31 cellular contexts compared by ENCODE assay signal in the genomic region with DNA sequence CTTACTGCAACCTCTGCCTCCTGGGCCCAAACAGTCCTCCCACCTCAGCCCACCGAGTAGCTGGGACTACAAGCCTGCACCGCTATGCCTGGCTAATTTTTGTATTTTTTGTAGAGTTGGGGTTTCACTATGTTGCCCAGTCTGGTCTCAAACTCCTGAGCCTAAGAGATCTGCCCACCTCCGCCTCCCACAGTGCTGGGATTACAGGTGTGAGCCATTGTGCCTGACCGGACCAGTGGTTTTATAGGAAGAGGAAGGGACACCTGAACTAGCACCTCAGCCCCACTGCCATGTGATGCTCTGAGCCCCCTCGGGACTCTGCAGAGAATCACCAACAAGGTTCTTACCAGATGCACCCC. TPM values are rescaled to one million over a fixed set of nuclear protein-coding genes. Genes with fewer than 3 reads are reported as not detected.
DNase-seq lines count a peak whose midpoint lies in the region; ATAC-seq, FAIRE-seq and TF ChIP-seq lines count a peak whose summit lies in the region.
"Had no signal": no experiment of that assay in that cellular context is flagged by ENCODE, and none has a peak within 500 bp of the region (broad histone marks: within the 10 kb centered on the region; RNA-seq: fewer than 3 reads in every experiment).

No MANE protein-coding gene starts in this region.

- TF ChIP-seq POLR2A in H1 (IDR thresholded peaks at IDR 0.05; ENCODE audit: control extremely low read depth in 1 of 2, low read depth in 2 of 2, low read length in 2 of 2) (no peak), tibial nerve (IDR thresholded peaks at IDR 0.05) (no peak)

- no peaks in the 10 kb centered on the region for H3K36me3 ChIP-seq in HUES48 (ENCODE audit: control insufficient read depth, insufficient read depth, low read length)
- no peaks in the 10 kb centered on the region for H3K36me3 ChIP-seq in H1 (ENCODE audit: control insufficient read depth in 2 of 4, insufficient read depth in 4 of 4, low read length in 3 of 4)
- no peaks in the 10 kb centered on the region for H3K36me3 ChIP-seq in neural progenitor cell
- H3K36me3 ChIP-seq in MM.1S (replicated peaks; ENCODE audit: insufficient read depth, low read length) = no peaks in the 10 kb centered on the region
- no peaks in the 10 kb centered on the region for H3K36me3 ChIP-seq in tibial nerve
- H3K36me3 ChIP-seq: adrenal gland, brain microvascular endothelial cell, pancreas, spleen had no signal

- H2AFZ ChIP-seq in H1 (ENCODE audit: low read length) (no peak overlapping the region), neural progenitor cell (replicated peaks) (no peak overlapping the region), MM.1S (ENCODE audit: low read length) (no peak overlapping the region)

- H3K4me1 ChIP-seq in HUES48 (ENCODE audit: control insufficient read depth, insufficient read depth, low read length) (peaks cover 10% of the 10 kb centered on the region), H1 (replicated peaks in 1 of 4; ENCODE audit: control insufficient read depth in 3 of 4, insufficient read depth in 4 of 4, low read length in 3 of 4) (peaks cover 5 to 24% (median 9%) of the 10 kb centered on the region in 4 experiments), neural progenitor cell (peaks cover 40% of the 10 kb centered on the region), MM.1S (ENCODE audit: low read length) (no peaks in the 10 kb centered on the region), tibial nerve (no peaks in the 10 kb centered on the region)
- H3K4me1 ChIP-seq: adrenal gland, pancreas, spleen had no signal

- no peak overlapping the region for H3K18ac ChIP-seq in H1 (ENCODE audit: extremely low read depth, low read length)

- TF ChIP-seq RAD21 in H1 (IDR thresholded peaks at IDR 0.05 in 1 of 2, conservative IDR thresholded peaks at IDR 0.05 in 1 of 2; ENCODE audit: low read depth in 2 of 2, low read length in 2 of 2) = no peak

- H3K27ac ChIP-seq in HUES48 (ENCODE audit: low read depth, low read length) (peak overlapping the region; percentile 89), H1 (ENCODE audit: low read depth, low read length) (no peak overlapping the region), neural progenitor cell (no peak overlapping the region), MM.1S (ENCODE audit: low read length) (no peak overlapping the region), tibial nerve (no peak overlapping the region)
- H3K27ac ChIP-seq: adrenal gland, brain microvascular endothelial cell, pancreas, spleen, suprapubic skin, VCaP had no signal

- peaks cover 24% of the 10 kb centered on the region for H3F3A ChIP-seq in neural progenitor cell (ENCODE audit: low read depth)
- no peaks in the 10 kb centered on the region for H3F3A ChIP-seq in MM.1S (ENCODE audit: insufficient read depth, low read length)

- H2AK5ac ChIP-seq in H1 (ENCODE audit: low read depth, low read length) = no peak overlapping the region

- CTCF ChIA-PET in H1 (lab: Charles Lee; ENCODE audit: partially characterized antibody) = interaction anchor here (1.1 to 6.6 kb wide), 9 partner anchors 9 to 70 kb away, joined by 3 to 52 read pairs (median 4); a partner anchor contains a TSS

- DNase-seq in H1 (ENCODE audit: low read depth in 1 of 2, low spot score in 2 of 2) (no peak), neural progenitor cell (ENCODE audit: low spot score) (no peak), MM.1S (no peak), tibial nerve (ENCODE audit: low spot score in 2 of 2) (no peak)
- DNase-seq: activated CD4-positive, alpha-beta T cell treated with anti-CD3 and anti-CD28 coated beads, Interleukin-2, amount 10 ng/mL, durations not matched to agents 24 days and 14 days; activated naive CD4-positive, alpha-beta T cell treated with Interleukin-2 at 50 U/mL for 16 hours; activated T-cell treated with anti-CD3 and anti-CD28 coated beads, Interleukin-2, amount 50 U/mL, for 4 hours; adrenal gland; foreskin melanocyte; H7; naive thymus-derived CD4-positive, alpha-beta T cell; NCI-H1105 treated with DMSO at 0.1 percent for 48 hours; NCI-H2029 treated with DMSO at 0.1 percent for 48 hours; pancreas; Right ventricle myocardium superior; spleen; stimulated activated CD4-positive, alpha-beta T cell treated with anti-CD3 and anti-CD28 coated beads, Interleukin-4, amount 100 ng/mL, for 1 hour; stimulated activated naive B cell treated with anti-CD40 and anti-IgM and Interleukin-4, amounts not matched to agents 10 μg/mL and 1 μg/mL and 100 μg/mL, for 72 hours had no signal

- H3K4me3 ChIP-seq in HUES48 (ENCODE audit: low read depth, low read length) (no peak overlapping the region), H1 (ENCODE audit: extremely low read depth in 1 of 4, insufficient read depth in 2 of 4, low read depth in 3 of 4, low read length in 4 of 4) (no peak overlapping the region), neural progenitor cell (no peak overlapping the region), MM.1S (ENCODE audit: low read length) (no peak overlapping the region), tibial nerve (no peak overlapping the region)
- H3K4me3 ChIP-seq: adrenal gland, GM12878, pancreas, spleen, suprapubic skin had no signal

- peaks cover 50% of the 10 kb centered on the region for H3K4me1 Mint-ChIP-seq in neural progenitor cell
- H3K4me1 Mint-ChIP-seq: activated CD4-positive, alpha-beta T cell treated with anti-CD3 and anti-CD28 coated beads, Interleukin-2, amount 10 ng/mL, durations not matched to agents 24 days and 14 days; naive thymus-derived CD4-positive, alpha-beta T cell had no signal

- no peak for ATAC-seq in HG03097 (IDR thresholded peaks at IDR 0.05; ENCODE audit: low FRiP score, unreplicated experiment)
- ATAC-seq: activated T-cell treated with anti-CD3 and anti-CD28 coated beads, Interleukin-2, amount 50 U/mL, for 4 hours; esophagus mucosa; GM12878; naive thymus-derived CD4-positive, alpha-beta T cell; pancreas; stimulated activated naive B cell treated with anti-CD40 and anti-IgM and Interleukin-4, amounts not matched to agents 10 μg/mL and 1 μg/mL and 100 μg/mL, for 72 hours had no signal

- no peak overlapping the region for H3K4me3 Mint-ChIP-seq in neural progenitor cell
- H3K4me3 Mint-ChIP-seq: activated CD4-positive, alpha-beta T cell treated with anti-CD3 and anti-CD28 coated beads, Interleukin-2, amount 10 ng/mL, durations not matched to agents 24 days and 14 days; activated T-cell treated with anti-CD3 and anti-CD28 coated beads, Interleukin-2, amount 50 U/mL, for 4 hours; CD14-positive monocyte; naive thymus-derived CD4-positive, alpha-beta T cell; stimulated activated naive B cell treated with anti-CD40 and anti-IgM and Interleukin-4, amounts not matched to agents 10 μg/mL and 1 μg/mL and 100 μg/mL, for 72 hours had no signal

- H4K20me1 ChIP-seq in H1 (replicated peaks in 1 of 2; ENCODE audit: control insufficient read depth in 1 of 2, insufficient read depth in 2 of 2, low read length in 2 of 2) = peaks cover 0 to 1% of the 10 kb centered on the region in 2 experiments
- H4K20me1 ChIP-seq in neural progenitor cell (ENCODE audit: low read depth) = no peaks in the 10 kb centered on the region
- no peaks in the 10 kb centered on the region for H4K20me1 ChIP-seq in MM.1S (ENCODE audit: insufficient read depth, low read length)

- no peak overlapping the region for H2BK15ac ChIP-seq in H1 (ENCODE audit: low read length)

- H3K79me2 ChIP-seq in H1 (ENCODE audit: control insufficient read depth in 1 of 2, insufficient read depth in 2 of 2, low read length in 2 of 2) (no peaks in the 10 kb centered on the region), neural progenitor cell (ENCODE audit: low read depth) (no peaks in the 10 kb centered on the region), MM.1S (ENCODE audit: low read length) (no peaks in the 10 kb centered on the region)

- H3K79me1 ChIP-seq in H1 (ENCODE audit: low read depth, low read length) = peaks cover 2% of the 10 kb centered on the region; the same call in 1 of the 2 replicates

- no peaks in the 10 kb centered on the region for H3K27me3 ChIP-seq in HUES48 (ENCODE audit: control insufficient read depth, insufficient read depth, low read length)
- H3K27me3 ChIP-seq in H1 (replicated peaks in 1 of 4; ENCODE audit: control insufficient read depth in 3 of 4, extremely low read depth in 1 of 4, insufficient read depth in 3 of 4, low read length in 3 of 4) = no peaks in the 10 kb centered on the region
- no peaks in the 10 kb centered on the region for H3K27me3 ChIP-seq in neural progenitor cell
- no peaks in the 10 kb centered on the region for H3K27me3 ChIP-seq in MM.1S (replicated peaks; ENCODE audit: insufficient read depth, low read length)
- peaks cover 0 to 10% of the 10 kb centered on the region in 2 donors for H3K27me3 ChIP-seq in tibial nerve
- H3K27me3 ChIP-seq: brain microvascular endothelial cell, pancreas, suprapubic skin had no signal

- no peak overlapping the region for H3K14ac ChIP-seq in H1 (ENCODE audit: insufficient read length)

- TF ChIP-seq CTCF in H1 (IDR thresholded peaks at IDR 0.05; ENCODE audit: control extremely low read depth in 1 of 3, insufficient read depth in 1 of 3, low read depth in 1 of 3, low read length in 3 of 3) (no peak), neural progenitor cell (IDR thresholded peaks at IDR 0.05) (no peak), MM.1S (IDR thresholded peaks at IDR 0.05; ENCODE audit: low read length) (no peak), tibial nerve (IDR thresholded peaks at IDR 0.05) (no peak)

- H3K23me2 ChIP-seq in H1 (ENCODE audit: low read depth, low read length) = no peaks in the 10 kb centered on the region

- H2BK12ac ChIP-seq in H1 (ENCODE audit: low read depth, low read length) = peak overlapping the region; percentile 68

- no peak overlapping the region for H2BK20ac ChIP-seq in H1 (ENCODE audit: low read length)

- H4K91ac ChIP-seq in H1 (replicated peaks; ENCODE audit: insufficient read length, low read length) = no peak overlapping the region

- H3K23ac ChIP-seq in H1 (ENCODE audit: insufficient read length) = no peak overlapping the region

- H3K56ac ChIP-seq in H1 (replicated peaks; ENCODE audit: insufficient read length, low read depth, low read length) = no peak overlapping the region

- no peaks in the 10 kb centered on the region for H3K36me3 Mint-ChIP-seq in neural progenitor cell
- H3K36me3 Mint-ChIP-seq: CD14-positive monocyte; naive thymus-derived CD4-positive, alpha-beta T cell; stimulated activated naive B cell treated with anti-CD40 and anti-IgM and Interleukin-4, amounts not matched to agents 10 μg/mL and 1 μg/mL and 100 μg/mL, for 72 hours had no signal

- no peak for FAIRE-seq in H1 (lab: Jason Lieb, UNC)
- FAIRE-seq: D721Med, GM12878, pancreas had no signal

- no peaks in the 10 kb centered on the region for H3K9me2 ChIP-seq in MM.1S (replicated peaks; ENCODE audit: insufficient read depth, low read length)

- no peaks in the 10 kb centered on the region for H3K9me3 ChIP-seq in HUES48 (ENCODE audit: control insufficient read depth, insufficient read depth, low read length)
- no peaks in the 10 kb centered on the region for H3K9me3 ChIP-seq in H1 (ENCODE audit: insufficient read depth in 2 of 2, low read depth in 1 of 2, low read length in 1 of 2)
- no peaks in the 10 kb centered on the region for H3K9me3 ChIP-seq in neural progenitor cell (ENCODE audit: low read depth)
- no peaks in the 10 kb centered on the region for H3K9me3 ChIP-seq in MM.1S (replicated peaks; ENCODE audit: insufficient read depth, low read length)
- H3K9me3 ChIP-seq in tibial nerve = no peaks in the 10 kb centered on the region
- H3K9me3 ChIP-seq: adrenal gland, pancreas, spleen, suprapubic skin had no signal

- no peak overlapping the region for H3K4ac ChIP-seq in H1 (replicated peaks; ENCODE audit: insufficient read length, low read depth, low read length)

- peak overlapping the region; percentile 48; the same call in 1 of the 2 replicates for H2BK5ac ChIP-seq in H1 (ENCODE audit: low read depth, low read length)

- POLR2A ChIA-PET in H1 (lab: Charles Lee; ENCODE audit: partially characterized antibody) = interaction anchor here (1.2 to 6.3 kb wide), 6 partner anchors 8 to 71 kb away, joined by 3 to 44 read pairs (median 6); no protein-coding TSS in a partner anchor

- no peak overlapping the region for H4K5ac ChIP-seq in H1 (ENCODE audit: insufficient read length, low read depth, low read length)

- no peak for TF ChIP-seq EP300 in H1 (IDR thresholded peaks at IDR 0.05; ENCODE audit: borderline replicate concordance in 1 of 2, low read depth in 2 of 2, low read length in 2 of 2)
- no peak for TF ChIP-seq EP300 in tibial nerve (IDR thresholded peaks at IDR 0.05)

- no peaks in the 10 kb centered on the region for H3K9me3 Mint-ChIP-seq in neural progenitor cell
- H3K9me3 Mint-ChIP-seq: activated CD4-positive, alpha-beta T cell treated with anti-CD3 and anti-CD28 coated beads, Interleukin-2, amount 10 ng/mL, durations not matched to agents 24 days and 14 days; activated T-cell treated with anti-CD3 and anti-CD28 coated beads, Interleukin-2, amount 50 U/mL, for 4 hours; CD14-positive monocyte; naive thymus-derived CD4-positive, alpha-beta T cell; stimulated activated naive B cell treated with anti-CD40 and anti-IgM and Interleukin-4, amounts not matched to agents 10 μg/mL and 1 μg/mL and 100 μg/mL, for 72 hours had no signal

- H3K4me2 ChIP-seq in H1 (ENCODE audit: insufficient read depth in 1 of 2, low read depth in 2 of 2, low read length in 2 of 2) = no peak overlapping the region
- no peak overlapping the region for H3K4me2 ChIP-seq in neural progenitor cell
- H3K4me2 ChIP-seq in MM.1S (ENCODE audit: low read depth, low read length) = no peak overlapping the region

- WGBS in H1 (ENCODE audit: extremely low coverage in 1 of 2, insufficient coverage in 1 of 2, insufficient read length in 1 of 2, insufficient replicate concordance in 2 of 2, low coverage in 1 of 2, low lambda C conversion rate in 2 of 2, missing lambda C conversion rate in 1 of 2), 2 experiments = 80% methylated on average over 5 of the region's 5 CpGs; no CpG with 5 or more reads in 1 of the 2 experiments
- WGBS in tibial nerve, 2 donors = 82 to 83% methylated on average over 5 of the region's 5 CpGs

- H4K8ac ChIP-seq in H1 (ENCODE audit: extremely low read depth, insufficient read depth, low read length) = no peak overlapping the region

- no peak overlapping the region for H2BK120ac ChIP-seq in H1 (replicated peaks; ENCODE audit: low read depth, low read length)

- peak overlapping the region; percentile 97 for H3K27ac Mint-ChIP-seq in neural progenitor cell
- H3K27ac Mint-ChIP-seq: activated CD4-positive, alpha-beta T cell treated with anti-CD3 and anti-CD28 coated beads, Interleukin-2, amount 10 ng/mL, durations not matched to agents 24 days and 14 days; stimulated activated naive B cell treated with anti-CD40 and anti-IgM and Interleukin-4, amounts not matched to agents 10 μg/mL and 1 μg/mL and 100 μg/mL, for 72 hours had no signal

- H3K9ac ChIP-seq in HUES48 (ENCODE audit: low read depth, low read length) (no peak overlapping the region), H1 (replicated peaks in 1 of 4; ENCODE audit: extremely low read depth in 1 of 4, low read depth in 3 of 4, low read length in 3 of 4) (no peak overlapping the region), neural progenitor cell (no peak overlapping the region), MM.1S (ENCODE audit: low read length) (no peak overlapping the region)

- H3K27me3 Mint-ChIP-seq in neural progenitor cell (ENCODE audit: insufficient read depth, low read depth) = peaks cover 8% of the 10 kb centered on the region
- H3K27me3 Mint-ChIP-seq: activated CD4-positive, alpha-beta T cell treated with anti-CD3 and anti-CD28 coated beads, Interleukin-2, amount 10 ng/mL, durations not matched to agents 24 days and 14 days; naive thymus-derived CD4-positive, alpha-beta T cell had no signal

RNA-seq across cellular contexts. Expression of a gene that starts 4.1 kb away (rescaled TPM):
- total RNA-seq in H1 (2021; fragmentation: NEBNext Ultra II Directional; extraction: Animal tissue kit (Norgen Biotek cat#: 25700)) = 17.0 and 22.2 TPM in 2 replicates
- polyA plus RNA-seq in H1 (2011; rRNA removed) = 14.2 and 22.1 TPM in 2 replicates
- 16.1 TPM for polyA plus RNA-seq in H1 (2011; cell fraction: cytosol; rRNA removed)
- polyA plus RNA-seq in H1 (2011; cell fraction: nucleus; rRNA removed) = 35.5 TPM
- 11.8 to 18.8 TPM (median 17.2 TPM) in 4 replicates for polyA plus RNA-seq in H1 (2012, experiment 1 of 2)
- 11.2 TPM for polyA plus RNA-seq in H1 (2012, experiment 2 of 2)
- 7.4 TPM for polyA plus RNA-seq in H1 (2013, experiment 1 of 2)
- polyA plus RNA-seq in H1 (2013, experiment 2 of 2) = 7.6 TPM
- polyA minus RNA-seq in H1 (2011; rRNA and poly(A)+ RNA removed) = 6.0 and 7.1 TPM in 2 replicates
- 11.9 TPM for polyA minus RNA-seq in H1 (2011; cell fraction: cytosol; rRNA and poly(A)+ RNA removed)
- polyA minus RNA-seq in H1 (2011; cell fraction: nucleus; rRNA and poly(A)+ RNA removed) = 11.7 TPM
- 3.0 and 6.5 TPM in 2 replicates for total RNA-seq in neural progenitor cell (ENCODE audit: low replicate concordance)
- total RNA-seq in tibial nerve = under 1 TPM in 1 of 4 donors, not detected in 3; under 0.01 TPM
- total RNA-seq: adrenal gland, chondrocyte, Right ventricle myocardium superior had no signal
- polyA plus RNA-seq: CD14-positive monocyte had no signal

RNA-seq across cellular contexts. Expression of a gene that starts 22.7 kb away (rescaled TPM):
- total RNA-seq in H1 (2021; fragmentation: NEBNext Ultra II Directional; extraction: Animal tissue kit (Norgen Biotek cat#: 25700)) = not detected in 2 replicates
- not detected in 2 replicates for polyA plus RNA-seq in H1 (2011; rRNA removed)
- polyA plus RNA-seq in H1 (2011; cell fraction: cytosol; rRNA removed) = not detected
- not detected for polyA plus RNA-seq in H1 (2011; cell fraction: nucleus; rRNA removed)
- not detected in 4 replicates for polyA plus RNA-seq in H1 (2012, experiment 1 of 2)
- not detected for polyA plus RNA-seq in H1 (2012, experiment 2 of 2)
- polyA plus RNA-seq in H1 (2013, experiment 1 of 2) = not detected
- polyA plus RNA-seq in H1 (2013, experiment 2 of 2) = not detected
- polyA minus RNA-seq in H1 (2011; rRNA and poly(A)+ RNA removed) = not detected in 2 replicates
- polyA minus RNA-seq in H1 (2011; cell fraction: cytosol; rRNA and poly(A)+ RNA removed) = not detected
- not detected for polyA minus RNA-seq in H1 (2011; cell fraction: nucleus; rRNA and poly(A)+ RNA removed)
- total RNA-seq in neural progenitor cell (ENCODE audit: low replicate concordance) (not detected in 2 replicates), tibial nerve (not detected)
- total RNA-seq: activated CD4-positive, alpha-beta T cell treated with anti-CD3 and anti-CD28 coated beads, Interleukin-2, amount 10 ng/mL, durations not matched to agents 24 days and 14 days; chondrocyte; Daoy; esophagus mucosa; GM12878; H7; left lobe of liver; mesenteric fat pad; Right ventricle myocardium superior; suprapubic skin had no signal
- polyA plus RNA-seq: CD14-positive monocyte; GM12878; naive thymus-derived CD4-positive, alpha-beta T cell had no signal

RNA-seq across cellular contexts. Expression of a gene that starts 32.1 kb away (rescaled TPM):
- total RNA-seq in H1 (2021; fragmentation: NEBNext Ultra II Directional; extraction: Animal tissue kit (Norgen Biotek cat#: 25700)) = 2.4 TPM in 1 of 2 replicates, not detected in the other
- polyA plus RNA-seq in H1 (2011; rRNA removed) = 2.7 and 3.1 TPM in 2 replicates
- polyA plus RNA-seq in H1 (2011; cell fraction: cytosol; rRNA removed) = 3.6 TPM
- polyA plus RNA-seq in H1 (2011; cell fraction: nucleus; rRNA removed) = 2.0 TPM
- 1.9 to 5.6 TPM (median 3.4 TPM) in 4 replicates for polyA plus RNA-seq in H1 (2012, experiment 1 of 2)
- polyA plus RNA-seq in H1 (2012, experiment 2 of 2) = 11.0 TPM
- 9.0 TPM for polyA plus RNA-seq in H1 (2013, experiment 1 of 2)
- polyA plus RNA-seq in H1 (2013, experiment 2 of 2) = 8.5 TPM
- 0.59 and 2.0 TPM in 2 replicates for polyA minus RNA-seq in H1 (2011; rRNA and poly(A)+ RNA removed)
- polyA minus RNA-seq in H1 (2011; cell fraction: cytosol; rRNA and poly(A)+ RNA removed) = not detected
- not detected for polyA minus RNA-seq in H1 (2011; cell fraction: nucleus; rRNA and poly(A)+ RNA removed)
- total RNA-seq in neural progenitor cell (ENCODE audit: low replicate concordance) (2.5 and 7.3 TPM in 2 replicates), tibial nerve (1 to 10 TPM in 1 of 4 donors, not detected in 3; 4.8 TPM)
- total RNA-seq: chondrocyte, Daoy had no signal

RNA-seq across cellular contexts. Expression of a gene that starts 43.4 kb away (rescaled TPM):
- 6.1 and 6.3 TPM in 2 replicates for total RNA-seq in H1 (2021; fragmentation: NEBNext Ultra II Directional; extraction: Animal tissue kit (Norgen Biotek cat#: 25700))
- 10.4 and 14.8 TPM in 2 replicates for polyA plus RNA-seq in H1 (2011; rRNA removed)
- 15.3 TPM for polyA plus RNA-seq in H1 (2011; cell fraction: cytosol; rRNA removed)
- 42.2 TPM for polyA plus RNA-seq in H1 (2011; cell fraction: nucleus; rRNA removed)
- 9.8 to 12.4 TPM (median 11.7 TPM) in 4 replicates for polyA plus RNA-seq in H1 (2012, experiment 1 of 2)
- polyA plus RNA-seq in H1 (2012, experiment 2 of 2) = 10.1 TPM
- polyA plus RNA-seq in H1 (2013, experiment 1 of 2) = 6.9 TPM
- 6.1 TPM for polyA plus RNA-seq in H1 (2013, experiment 2 of 2)
- polyA minus RNA-seq in H1 (2011; rRNA and poly(A)+ RNA removed) = 7.2 and 7.3 TPM in 2 replicates
- 4.2 TPM for polyA minus RNA-seq in H1 (2011; cell fraction: cytosol; rRNA and poly(A)+ RNA removed)
- 14.1 TPM for polyA minus RNA-seq in H1 (2011; cell fraction: nucleus; rRNA and poly(A)+ RNA removed)
- total RNA-seq in neural progenitor cell (ENCODE audit: low replicate concordance) (5.9 and 10.2 TPM in 2 replicates), tibial nerve (10 to 100 TPM; 13.8 to 48.3 (median 19.7) TPM)
